In the genomic region with DNA sequence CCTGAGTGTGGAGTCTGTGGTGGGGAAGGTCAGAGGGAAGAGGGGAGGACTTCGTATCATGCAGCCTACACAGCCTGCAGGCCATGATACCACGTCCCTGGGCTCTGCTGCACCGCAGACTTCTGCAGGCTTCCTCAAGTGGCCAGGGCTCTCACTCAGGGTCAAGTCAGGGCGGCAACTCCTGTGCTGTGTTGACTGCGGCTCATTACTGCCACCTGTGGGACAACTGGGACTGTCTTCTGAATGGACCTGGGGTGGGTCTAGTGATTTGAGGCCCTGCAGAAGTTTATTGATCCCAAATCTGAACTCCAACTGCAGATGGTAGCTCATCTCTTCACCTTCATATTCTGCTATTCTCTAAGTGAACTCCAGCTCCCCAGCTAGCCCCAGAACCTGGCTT, we compare ENCODE assay signal across 7 cellular contexts.
DNase-seq lines count a peak whose midpoint lies in the region; ATAC-seq and TF ChIP-seq lines count a peak whose summit lies in the region.

No MANE protein-coding gene starts in this region.

- no peaks in the 10 kb centered on the region for H3K9me3 ChIP-seq in HAP-1
- no peaks in the 10 kb centered on the region for H3K9me3 ChIP-seq in thoracic aorta

- no peaks in the 10 kb centered on the region for H3K4me1 ChIP-seq in HAP-1
- H3K4me1 ChIP-seq in thoracic aorta (ENCODE audit: control insufficient read depth in 1 of 2, low read depth in 2 of 2): peaks cover 31 to 50% of the 10 kb centered on the region in 2 donors

- H3K27me3 ChIP-seq in HAP-1 (ENCODE audit: low read depth): no peaks in the 10 kb centered on the region
- H3K27me3 ChIP-seq in thoracic aorta (replicated peaks; ENCODE audit: insufficient read depth): no peaks in the 10 kb centered on the region

- H3K36me3 ChIP-seq in HAP-1 (replicated peaks): no peaks in the 10 kb centered on the region
- H3K36me3 ChIP-seq in thoracic aorta: peaks cover 7% of the 10 kb centered on the region

- H3K27ac ChIP-seq in thoracic aorta: peak overlapping the region; percentile 81 to 90

- H3K4me3 ChIP-seq in HAP-1 (no peak overlapping the region), NB4 (ENCODE audit: low read depth, low read length) (no peak overlapping the region), thoracic aorta (peak overlapping the region; percentile 40)

- TF ChIP-seq POLR2A in NB4 (IDR thresholded peaks at IDR 0.05; ENCODE audit: extremely low read depth, insufficient read length): no peak

- peak; percentile 84 for ATAC-seq in GM18498 (IDR thresholded peaks at IDR 0.05; ENCODE audit: unreplicated experiment)
- peak; percentile 78 for ATAC-seq in left colon
- ATAC-seq in thoracic aorta (ENCODE audit: insufficient number of reproducible peaks, low FRiP score, low read depth): no peak

- intact Hi-C loops in left colon (cut with DNase I, micrococcal nuclease): no loop called here

- peak; percentile 82 for TF ChIP-seq CTCF in NB4 (IDR thresholded peaks at IDR 0.05; ENCODE audit: low read depth, low read length)
- TF ChIP-seq CTCF in thoracic aorta (IDR thresholded peaks at IDR 0.05): peak; percentile 36

- in situ Hi-C loops in HAP-1 (cut with MboI; ENCODE audit: low sequenced_read_pairs): loop anchor here (25.0 kb wide), 1 partner anchor 745 kb away; no protein-coding TSS in a partner anchor

- DNase-seq in HAP-1 (ENCODE audit: low spot score in 2 of 2) (peak; percentile 29 to 76), NB4 (ENCODE audit: low read depth) (peak; percentile 81), left colon (peak; percentile 31 to 50), thoracic aorta (ENCODE audit: low spot score) (no peak)
- peak; percentile 51 for DNase-seq in activated naive CD4-positive, alpha-beta T cell treated with anti-CD3 and anti-CD28 coated beads, Interleukin-2, amount 50 U/mL, for 16 hours
- DNase-seq in effector CD8-positive, alpha-beta T cell (lab: John Stamatoyannopoulos, UW): no peak

Comparison
In these comparisons a context has a peak if more than half of its experiments do, and no peak if none do; other contexts are left out.
1. DNase-seq: peak in HAP-1 (2 of 2), NB4 (single experiment), activated naive CD4-positive, alpha-beta T cell treated with anti-CD3 and anti-CD28 coated beads, Interleukin-2, amount 50 U/mL, for 16 hours (single experiment) and left colon (2 of 2); none in thoracic aorta (single experiment) and effector CD8-positive, alpha-beta T cell (single experiment).